ENCODE assay signal across 8 cellular contexts in the genomic region with DNA sequence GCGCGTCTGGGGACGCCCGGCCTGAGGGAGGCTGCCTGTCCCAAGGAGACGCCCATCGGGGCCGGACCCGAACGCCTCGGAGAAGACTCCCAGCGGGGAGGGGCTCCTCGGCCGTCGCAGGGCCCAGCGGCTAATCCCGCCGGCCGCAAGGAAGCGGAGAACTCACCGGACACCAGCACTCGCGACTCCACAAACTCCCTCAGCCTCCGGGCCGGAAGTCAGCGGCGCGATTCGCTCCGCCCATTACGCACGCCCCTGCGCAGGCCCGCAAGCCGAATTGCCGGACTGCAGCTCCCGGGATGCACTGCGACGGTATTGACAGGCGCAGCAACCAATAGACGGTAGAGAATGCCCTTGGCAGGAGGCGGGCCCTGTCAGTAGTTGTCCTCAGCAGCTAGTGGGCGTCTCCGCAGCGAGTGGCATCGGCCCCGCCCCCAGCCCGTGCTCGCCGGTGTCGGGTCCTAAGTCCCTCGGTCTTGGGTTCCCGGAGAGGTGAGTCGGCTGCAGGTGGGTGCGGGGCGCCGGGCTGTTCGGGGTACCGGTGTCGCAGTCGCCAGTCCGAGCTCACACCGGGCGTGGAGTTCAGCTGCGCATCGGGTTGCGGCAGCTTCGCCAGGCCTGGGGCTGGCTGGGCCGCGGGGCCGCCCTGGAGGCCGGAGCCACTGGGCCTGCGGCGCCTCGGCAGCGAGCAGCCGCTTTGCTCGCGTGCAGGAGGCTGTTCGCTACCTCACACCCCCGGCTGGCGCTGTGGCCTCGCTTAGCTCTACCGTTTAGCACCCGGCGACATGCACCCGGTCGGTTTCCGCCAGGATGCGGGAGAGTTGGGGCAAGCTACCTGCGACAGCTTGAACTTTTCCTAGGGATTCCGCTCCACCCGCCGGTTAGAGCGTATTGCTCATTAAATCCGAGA. TPM values are rescaled to one million over a fixed set of nuclear protein-coding genes. Genes with fewer than 3 reads are reported as not detected.
DNase-seq lines count a peak whose midpoint lies in the region; ATAC-seq and TF ChIP-seq lines count a peak whose summit lies in the region.

Gene ZNF174 (plus strand): TSS at position 437 of the 910 bp plus-strand sequence. CDS start 790 bp downstream, outside the sequence.
Gene ZSCAN32 (minus strand): TSS at position 226 of the 910 bp plus-strand sequence. CDS start 3,447 bp downstream, outside the sequence.

- H3K27ac ChIP-seq in Panc1 (ENCODE audit: low read length): peak within 1 kb of the TSS; percentile 91
- H3K27ac ChIP-seq in esophagus muscularis mucosa (replicated peaks in 1 of 4): peak within 1 kb of the TSS; percentile 82 to 93 (median 86)

- H3K36me3 Mint-ChIP-seq in activated T-cell treated with anti-CD3 and anti-CD28 coated beads, Interleukin-2, amount 50 U/mL, for 4 hours (ENCODE audit: insufficient read depth): peaks cover 50% of the 10 kb centered on the region

- H3K4me1 ChIP-seq in Panc1 (ENCODE audit: control insufficient read depth, insufficient read depth, low read length): 0 out of 2 replicates have a peak, but pooled peaks cover 3% of the 10 kb centered on the region
- peaks cover 25 to 39% (median 35%) of the 10 kb centered on the region in 4 donors for H3K4me1 ChIP-seq in esophagus muscularis mucosa

- H3K4me3 ChIP-seq in Panc1 (ENCODE audit: low read depth in 2 of 2, low read length in 2 of 2) (peak within 1 kb of the TSS; percentile 82 to 89), esophagus muscularis mucosa (peak within 1 kb of the TSS; percentile 67 to 96 (median 81))

- DNase-seq in DMS79 (lab: John Stamatoyannopoulos, UW) (peak; percentile 91), KG1 (lab: John Stamatoyannopoulos, UW) (peak; percentile 98), Panc1 (ENCODE audit: low read depth, low spot score) (peak; percentile 99), esophagus muscularis mucosa (ENCODE audit: extremely low spot score) (peak; percentile 99), myocyte (ENCODE audit: low read depth) (peak; percentile 99)
- peak; percentile 97 for DNase-seq in activated T-cell treated with anti-CD3 and anti-CD28 coated beads, Interleukin-2, amount 50 U/mL, for 4 hours
- peak; percentile 98 to 99 for DNase-seq in stimulated activated CD8-positive, alpha-beta memory T cell treated with anti-CD3 and anti-CD28 coated beads, Interleukin-7, amount 100 ng/mL, for 48 hours (ENCODE audit: extremely low read depth in 1 of 2, low read depth in 1 of 2)

- peaks cover 20% of the 10 kb centered on the region for H3K9me3 Mint-ChIP-seq in activated T-cell treated with anti-CD3 and anti-CD28 coated beads, Interleukin-2, amount 50 U/mL, for 4 hours

- H3K27me3 Mint-ChIP-seq in activated T-cell treated with anti-CD3 and anti-CD28 coated beads, Interleukin-2, amount 50 U/mL, for 4 hours (ENCODE audit: low read depth): no peaks in the 10 kb centered on the region

- TF ChIP-seq POLR2A in esophagus muscularis mucosa (IDR thresholded peaks at IDR 0.05; ENCODE audit: low read depth): peak; percentile 39

- H3K36me3 ChIP-seq in Panc1 (ENCODE audit: control insufficient read depth, insufficient read depth, low read length) (peaks cover 6% of the 10 kb centered on the region; the same call in 1 of the 2 replicates), esophagus muscularis mucosa (peaks cover 27 to 57% (median 49%) of the 10 kb centered on the region in 4 donors)

- TF ChIP-seq EP300 in esophagus muscularis mucosa (IDR thresholded peaks at IDR 0.05): no peak

- ATAC-seq in GM21723 (IDR thresholded peaks at IDR 0.05; ENCODE audit: unreplicated experiment) (peak; percentile 95), Panc1 (peak; percentile 99)
- ATAC-seq in activated T-cell treated with anti-CD3 and anti-CD28 coated beads, Interleukin-2, amount 50 U/mL, for 4 hours: peak; percentile 98 to 99

- CTCF ChIA-PET in Panc1 (lab: Charles Lee): no interaction called here

- H3K4me3 Mint-ChIP-seq in activated T-cell treated with anti-CD3 and anti-CD28 coated beads, Interleukin-2, amount 50 U/mL, for 4 hours: peak within 1 kb of the TSS; percentile 95

- intact Hi-C loops in Panc1 (cut with micrococcal nuclease; ENCODE audit: unreplicated experiment) (no loop called here), esophagus muscularis mucosa (cut with DNase I) (loop anchor here (2.0 to 10.0 kb wide), 4 partner anchors 41 to 119 kb away; partner anchors contain the start of genes C16orf90, NAA60, ZNF263 and ZNF597)

- POLR2A ChIA-PET in Panc1 (lab: Charles Lee): interaction anchor here (0.6 kb wide), 2 partner anchors 118 to 941 kb away, joined by 3 to 20 read pairs; partner anchors contain the start of gene TEDC2

- peaks cover 49% of the 10 kb centered on the region for H3K9me3 ChIP-seq in Panc1 (ENCODE audit: control insufficient read depth, insufficient read depth, low read depth, low read length)
- H3K9me3 ChIP-seq in esophagus muscularis mucosa: peaks cover 0 to 47% (median 35%) of the 10 kb centered on the region in 4 donors

- under 1% methylated on average over 41 of the region's 95 CpGs for WGBS in esophagus muscularis mucosa

- BruUV-seq in Panc1 (replicated peaks; lab: Mats Ljungman, UMichigan): no TSS peak

- peaks cover 49% of the 10 kb centered on the region for H3K4me1 Mint-ChIP-seq in activated T-cell treated with anti-CD3 and anti-CD28 coated beads, Interleukin-2, amount 50 U/mL, for 4 hours (ENCODE audit: low read depth)

- no peak for TF ChIP-seq CTCF in Panc1 (IDR thresholded peaks at IDR 0.05)
- TF ChIP-seq CTCF in esophagus muscularis mucosa (IDR thresholded peaks at IDR 0.05): peak in 1 of 3 experiments; percentile 45

- H3K27me3 ChIP-seq in Panc1 (ENCODE audit: control insufficient read depth, insufficient read depth, low read length): no peaks in the 10 kb centered on the region
- no peaks in the 10 kb centered on the region for H3K27me3 ChIP-seq in esophagus muscularis mucosa

- in situ Hi-C loops in Panc1 (cut with HindIII; ENCODE audit: low pct_unique_long_range_greater_than_20kb, low sequenced_read_pairs): no loop called here

RNA-seq across cellular contexts. Expression of gene ZNF174, which starts in this region (rescaled TPM):
- total RNA-seq in Panc1 (2021; ENCODE audit: unreplicated experiment) (14.4 TPM), esophagus muscularis mucosa (10 to 100 TPM in 3 of 4 donors, 1 to 10 TPM in 1; 8.9 to 23.2 (median 16.4) TPM), myocyte (20.7 and 22.7 TPM in 2 replicates)
- polyA plus RNA-seq in Panc1 (2012; ENCODE audit: insufficient read length): 10.5 TPM
- 1 to 10 TPM; 8.9 to 10.0 (median 9.2) TPM for total RNA-seq in activated T-cell treated with anti-CD3 and anti-CD28 coated beads, Interleukin-2, amount 50 U/mL, for 4 hours
- polyA plus RNA-seq in myocyte (2012): 10.3 TPM

RNA-seq across cellular contexts. Expression of gene ZSCAN32, which starts in this region (rescaled TPM):
- total RNA-seq in Panc1 (2021; ENCODE audit: unreplicated experiment) (18.9 TPM), esophagus muscularis mucosa (10 to 100 TPM; 12.9 to 16.1 (median 15.2) TPM), myocyte (13.4 and 20.4 TPM in 2 replicates)
- 12.1 TPM for polyA plus RNA-seq in Panc1 (2012; ENCODE audit: insufficient read length)
- total RNA-seq in activated T-cell treated with anti-CD3 and anti-CD28 coated beads, Interleukin-2, amount 50 U/mL, for 4 hours: 10 to 100 TPM; 12.7 to 13.2 (median 12.7) TPM
- polyA plus RNA-seq in myocyte (2012): 12.9 TPM

Comparison
In these comparisons a context has a peak if more than half of its experiments do, and no peak if none do; other contexts are left out.
1. Peak in every context shown above with its lines: DNase-seq, ATAC-seq, H3K4me3 ChIP-seq and H3K27ac ChIP-seq.